11 cellular contexts compared by ENCODE assay signal in the genomic region with DNA sequence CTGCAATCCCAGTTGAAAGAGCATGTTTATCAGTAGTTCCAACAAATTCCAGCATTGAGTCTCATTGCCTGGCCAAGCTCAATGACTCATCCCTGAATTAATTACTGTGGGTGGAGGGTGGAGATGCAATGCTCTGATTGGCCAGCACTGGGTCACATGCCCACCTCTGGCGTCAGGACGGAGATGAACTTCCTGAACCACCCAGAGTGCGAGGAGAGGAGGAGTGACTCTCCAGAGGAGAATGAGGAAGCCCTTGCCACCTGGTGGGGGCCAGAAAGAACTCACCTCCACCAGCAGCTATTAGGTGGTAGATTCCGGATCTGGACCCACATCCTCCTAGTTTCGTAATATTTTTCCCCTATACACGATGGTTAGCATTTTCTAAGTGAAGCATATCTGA.
DNase-seq lines count a peak whose midpoint lies in the region; ATAC-seq and TF ChIP-seq lines count a peak whose summit lies in the region.
"Had no signal": no experiment of that assay in that cellular context is flagged by ENCODE, and none has a peak within 500 bp of the region (broad histone marks: within the 10 kb centered on the region; RNA-seq: fewer than 3 reads in every experiment).

No MANE protein-coding gene starts in this region.

- POLR2A ChIA-PET in A673 (lab: Charles Lee; ENCODE audit: low non-redundant PET) = no interaction called here

- H3K27me3 ChIP-seq in A673 (replicated peaks; ENCODE audit: insufficient read depth, low read depth, low read length, poor library complexity) = no peaks in the 10 kb centered on the region
- H3K27me3 ChIP-seq in RWPE2 (ENCODE audit: insufficient read depth, poor library complexity, severe bottlenecking) = no peaks in the 10 kb centered on the region
- no peaks in the 10 kb centered on the region for H3K27me3 ChIP-seq in MM.1S (replicated peaks; ENCODE audit: insufficient read depth, low read length)

- H3K4me1 ChIP-seq in A673 (ENCODE audit: insufficient read depth, low read length, poor library complexity, severe bottlenecking) = peaks cover 6% of the 10 kb centered on the region
- no peaks in the 10 kb centered on the region for H3K4me1 ChIP-seq in RWPE2 (ENCODE audit: insufficient read depth, poor library complexity, severe bottlenecking)
- 0 out of 2 replicates have a peak, but pooled peaks cover 2% of the 10 kb centered on the region for H3K4me1 ChIP-seq in MM.1S (ENCODE audit: low read length)
- H3K4me1 ChIP-seq: prostate gland had no signal

- TF ChIP-seq CTCF in A673 (conservative IDR thresholded peaks at IDR 0.05; ENCODE audit: low read depth, low read length) (no peak), HFF-Myc (IDR thresholded peaks at IDR 0.05; ENCODE audit: low read depth, low read length, missing control alignments) (no peak), RWPE2 (IDR thresholded peaks at IDR 0.05; ENCODE audit: poor library complexity, severe bottlenecking) (no peak), MM.1S (IDR thresholded peaks at IDR 0.05; ENCODE audit: low read length) (no peak)

- peak; percentile 86 for DNase-seq in A673 (ENCODE audit: low spot score)
- peak; percentile 38 for DNase-seq in HFF-Myc (ENCODE audit: extremely low read depth, low read depth)
- no peak for DNase-seq in RWPE2 (ENCODE audit: low spot score)
- peak in 39 of 42 donors; percentile 20 to 86 (median 56) for DNase-seq in head of caudate nucleus
- DNase-seq in MM.1S = no peak
- no peak for DNase-seq in glomerular visceral epithelial cell (ENCODE audit: extremely low spot score)
- DNase-seq: NCI-H1930 had no signal

- no peak overlapping the region for H3K27ac ChIP-seq in A673 (ENCODE audit: low read depth, low read length, poor library complexity, severe bottlenecking)
- H3K27ac ChIP-seq in RWPE2 (ENCODE audit: poor library complexity, severe bottlenecking) = no peak overlapping the region
- H3K27ac ChIP-seq in MM.1S (ENCODE audit: low read length) = no peak overlapping the region
- H3K27ac ChIP-seq: prostate gland had no signal

- no peaks in the 10 kb centered on the region for H3K9me2 ChIP-seq in MM.1S (replicated peaks; ENCODE audit: insufficient read depth, low read length)

- CTCF ChIA-PET in A673 (lab: Charles Lee) = no interaction called here

- no peak overlapping the region for H3K4me2 ChIP-seq in MM.1S (ENCODE audit: low read depth, low read length)

- ATAC-seq in RWPE2 (ENCODE audit: low read depth) (peak; percentile 23; the same call in 1 of the 3 replicates), GM19463 (IDR thresholded peaks at IDR 0.05; ENCODE audit: unreplicated experiment) (no peak), GM21717 (IDR thresholded peaks at IDR 0.05; ENCODE audit: unreplicated experiment) (no peak)
- ATAC-seq: GM12878 had no signal

- no peak overlapping the region for H2AFZ ChIP-seq in MM.1S (ENCODE audit: low read length)

- H3K36me3 ChIP-seq in A673 (ENCODE audit: insufficient read depth, low read length, poor library complexity, severe bottlenecking) (no peaks in the 10 kb centered on the region), RWPE2 (ENCODE audit: low read depth) (no peaks in the 10 kb centered on the region), MM.1S (replicated peaks; ENCODE audit: insufficient read depth, low read length) (no peaks in the 10 kb centered on the region)
- H3K36me3 ChIP-seq: prostate gland had no signal

- intact Hi-C loops in A673 (cut with micrococcal nuclease; ENCODE audit: unreplicated experiment) (no loop called here), head of caudate nucleus (cut with DNase I) (no loop called here)

- no peaks in the 10 kb centered on the region for H3F3A ChIP-seq in MM.1S (ENCODE audit: insufficient read depth, low read length)

- H3K79me2 ChIP-seq in MM.1S (ENCODE audit: low read length) = no peaks in the 10 kb centered on the region

- no peak overlapping the region for H3K4me3 ChIP-seq in A673 (ENCODE audit: low read depth, low read length, poor library complexity, severe bottlenecking)
- no peak overlapping the region for H3K4me3 ChIP-seq in HFF-Myc (replicated peaks; ENCODE audit: low read depth, low read length)
- no peak overlapping the region for H3K4me3 ChIP-seq in RWPE2 (ENCODE audit: severe bottlenecking)
- H3K4me3 ChIP-seq in MM.1S (ENCODE audit: low read length) = no peak overlapping the region
- H3K4me3 ChIP-seq: GM12878, prostate gland had no signal

- H4K20me1 ChIP-seq in MM.1S (ENCODE audit: insufficient read depth, low read length) = no peaks in the 10 kb centered on the region

- no peak overlapping the region for H3K9ac ChIP-seq in MM.1S (ENCODE audit: low read length)

- BruUV-seq in A673 (replicated peaks; lab: Mats Ljungman, UMichigan) = no TSS peak

- H3K9me3 ChIP-seq in A673 (ENCODE audit: low read depth, low read length, poor library complexity, severe bottlenecking) = no peaks in the 10 kb centered on the region
- no peaks in the 10 kb centered on the region for H3K9me3 ChIP-seq in RWPE2 (ENCODE audit: severe bottlenecking)
- H3K9me3 ChIP-seq in MM.1S (replicated peaks; ENCODE audit: insufficient read depth, low read length) = no peaks in the 10 kb centered on the region
- H3K9me3 ChIP-seq: prostate gland had no signal

Comparison
In these comparisons a context has a peak if more than half of its experiments do, and no peak if none do; other contexts are left out.
1. DNase-seq: peak in A673 (single experiment), HFF-Myc (single experiment) and head of caudate nucleus (39 of 42); none in RWPE2 (single experiment), MM.1S (single experiment) and glomerular visceral epithelial cell (single experiment).